In genomic region chr14:75928587-75929230, GRCh38 we compare ENCODE assay signal across 15 cellular contexts. TPM values are rescaled to one million over a fixed set of nuclear protein-coding genes. Genes with fewer than 3 reads are reported as not detected.
DNase-seq lines count a peak whose midpoint lies in the region; TF ChIP-seq lines count a peak whose summit lies in the region.
"Had no signal": no experiment of that assay in that cellular context is flagged by ENCODE, and none has a peak within 500 bp of the region (broad histone marks: within the 10 kb centered on the region; RNA-seq: fewer than 3 reads in every experiment).

No MANE protein-coding gene starts in this region.

- no peak for TF ChIP-seq CTCF in hepatocyte (IDR thresholded peaks at IDR 0.05; ENCODE audit: poor library complexity)

- no peak overlapping the region for H3K4me3 Mint-ChIP-seq in immature natural killer cell
- H3K4me3 Mint-ChIP-seq in activated naive CD4-positive, alpha-beta T cell treated with anti-CD3 and anti-CD28 coated beads, Interleukin-2, amount 10 ng/mL, durations not matched to agents 7 days and 5 days, result no peak overlapping the region
- H3K4me3 Mint-ChIP-seq: central memory CD8-positive, alpha-beta T cell; stimulated activated effector memory CD8-positive, alpha-beta T cell treated with anti-CD3 and anti-CD28 coated beads, Interleukin-12 subunit alpha, Interleukin-12 subunit beta, amount 100 ng/mL, for 72 hours had no signal

- CTCF ChIA-PET in activated naive CD4-positive, alpha-beta T cell treated with anti-CD3 and anti-CD28 coated beads, Interleukin-2, amount 10 ng/mL, durations not matched to agents 7 days and 5 days (lab: Charles Lee), result no interaction called here

- H3K36me3 Mint-ChIP-seq in immature natural killer cell, result peaks cover 0 to 5% (median 0%) of the 10 kb centered on the region in 3 donors
- H3K36me3 Mint-ChIP-seq in activated naive CD4-positive, alpha-beta T cell treated with anti-CD3 and anti-CD28 coated beads, Interleukin-2, amount 10 ng/mL, durations not matched to agents 7 days and 5 days, result no peaks in the 10 kb centered on the region
- H3K36me3 Mint-ChIP-seq: stimulated activated effector memory CD8-positive, alpha-beta T cell treated with anti-CD3 and anti-CD28 coated beads, Interleukin-12 subunit alpha, Interleukin-12 subunit beta, amount 100 ng/mL, for 72 hours had no signal

- no peak overlapping the region for H3K27ac Mint-ChIP-seq in immature natural killer cell
- no peak overlapping the region for H3K27ac Mint-ChIP-seq in activated naive CD4-positive, alpha-beta T cell treated with anti-CD3 and anti-CD28 coated beads, Interleukin-2, amount 10 ng/mL, durations not matched to agents 7 days and 5 days
- H3K27ac Mint-ChIP-seq: stimulated activated effector memory CD8-positive, alpha-beta T cell treated with anti-CD3 and anti-CD28 coated beads, Interleukin-12 subunit alpha, Interleukin-12 subunit beta, amount 100 ng/mL, for 72 hours had no signal

- H3K36me3 ChIP-seq in hepatocyte (replicated peaks; ENCODE audit: insufficient read depth, low read depth), result no peaks in the 10 kb centered on the region
- H3K36me3 ChIP-seq: esophagus squamous epithelium, SJSA1 had no signal

- H3K4me3 ChIP-seq in hepatocyte, result no peak overlapping the region
- H3K4me3 ChIP-seq in skeletal muscle cell (ENCODE audit: low read depth, low read length), result peak overlapping the region; percentile 9
- H3K4me3 ChIP-seq: SJSA1 had no signal

- DNase-seq in HT-29 (ENCODE audit: low spot score) (peak; percentile 1), hepatocyte (ENCODE audit: low spot score) (no peak), skeletal muscle cell (ENCODE audit: low read depth) (no peak), DMS114 treated with DMSO at 0.1 percent for 48 hours (lab: John Stamatoyannopoulos, UW; ENCODE audit: unreplicated experiment) (no peak), NCI-H2107 (lab: John Stamatoyannopoulos, UW) (no peak), immature natural killer cell (no peak)
- no peak for DNase-seq in activated naive CD4-positive, alpha-beta T cell treated with anti-CD3 and anti-CD28 coated beads, Interleukin-2, amount 10 ng/mL, durations not matched to agents 7 days and 5 days
- DNase-seq: C1 segment of cervical spinal cord; esophagus squamous epithelium; NCI-H187; stimulated activated CD4-positive, alpha-beta T cell treated with anti-CD3 and anti-CD28 coated beads, Interleukin-4, amount 100 ng/mL, for 1 hour had no signal

- H2AFZ ChIP-seq in hepatocyte, result no peak overlapping the region

- 61% methylated on average over 9 of the region's 9 CpGs for WGBS in hepatocyte (ENCODE audit: low lambda C conversion rate, missing lambda C conversion rate)

- H3K4me2 ChIP-seq in hepatocyte, result peak overlapping the region; percentile 55

- peak overlapping the region; percentile 80 for H3K27ac ChIP-seq in angular gyrus (ENCODE audit: low read depth, low read length)
- peak overlapping the region; percentile 47 for H3K27ac ChIP-seq in hepatocyte
- H3K27ac ChIP-seq: SJSA1 had no signal

- no peaks in the 10 kb centered on the region for H3K9me3 ChIP-seq in hepatocyte (ENCODE audit: low read depth)
- H3K9me3 ChIP-seq: esophagus squamous epithelium, SJSA1 had no signal

- H3K27me3 Mint-ChIP-seq in immature natural killer cell (ENCODE audit: low read depth in 3 of 3), result peaks cover 0 to 2% (median 0%) of the 10 kb centered on the region in 3 donors
- no peaks in the 10 kb centered on the region for H3K27me3 Mint-ChIP-seq in activated naive CD4-positive, alpha-beta T cell treated with anti-CD3 and anti-CD28 coated beads, Interleukin-2, amount 10 ng/mL, durations not matched to agents 7 days and 5 days
- H3K27me3 Mint-ChIP-seq: central memory CD8-positive, alpha-beta T cell had no signal

- H3K27me3 ChIP-seq in hepatocyte, result no peaks in the 10 kb centered on the region
- H3K27me3 ChIP-seq: esophagus squamous epithelium, SJSA1 had no signal

- no peaks in the 10 kb centered on the region for H3K4me1 Mint-ChIP-seq in immature natural killer cell
- no peaks in the 10 kb centered on the region for H3K4me1 Mint-ChIP-seq in activated naive CD4-positive, alpha-beta T cell treated with anti-CD3 and anti-CD28 coated beads, Interleukin-2, amount 10 ng/mL, durations not matched to agents 7 days and 5 days
- H3K4me1 Mint-ChIP-seq: central memory CD8-positive, alpha-beta T cell; stimulated activated effector memory CD8-positive, alpha-beta T cell treated with anti-CD3 and anti-CD28 coated beads, Interleukin-12 subunit alpha, Interleukin-12 subunit beta, amount 100 ng/mL, for 72 hours had no signal

- no peaks in the 10 kb centered on the region for H3K9me2 ChIP-seq in hepatocyte (replicated peaks; ENCODE audit: insufficient read depth)

- H3K9me3 Mint-ChIP-seq in immature natural killer cell, result no peaks in the 10 kb centered on the region
- no peaks in the 10 kb centered on the region for H3K9me3 Mint-ChIP-seq in activated naive CD4-positive, alpha-beta T cell treated with anti-CD3 and anti-CD28 coated beads, Interleukin-2, amount 10 ng/mL, durations not matched to agents 7 days and 5 days
- H3K9me3 Mint-ChIP-seq: central memory CD8-positive, alpha-beta T cell; stimulated activated effector memory CD8-positive, alpha-beta T cell treated with anti-CD3 and anti-CD28 coated beads, Interleukin-12 subunit alpha, Interleukin-12 subunit beta, amount 100 ng/mL, for 72 hours had no signal

- no peaks in the 10 kb centered on the region for H3K4me1 ChIP-seq in hepatocyte (ENCODE audit: insufficient read depth)
- H3K4me1 ChIP-seq: SJSA1 had no signal

- no peaks in the 10 kb centered on the region for H3K79me2 ChIP-seq in hepatocyte

- H4K20me1 ChIP-seq in hepatocyte (ENCODE audit: insufficient read depth, poor library complexity, severe bottlenecking), result no peaks in the 10 kb centered on the region

RNA-seq across cellular contexts. Expression of gene TGFB3, which starts 53.1 kb away (rescaled TPM):
- 0.65 and 2.9 TPM in 2 replicates for total RNA-seq in HT-29 (2014; rRNA removed; shearing (Covaris generic))
- total RNA-seq in hepatocyte, result 26.2 and 30.5 TPM in 2 replicates
- 23.1 and 26.0 TPM in 2 replicates for polyA plus RNA-seq in hepatocyte
- under 1 TPM in 2 of 3 donors, not detected in 1; 0.39 to 0.46 TPM for polyA plus RNA-seq in immature natural killer cell

RNA-seq across cellular contexts. Expression of gene IFT43, which starts 56.9 kb away (rescaled TPM):
- total RNA-seq in HT-29 (2014; rRNA removed; shearing (Covaris generic)), result 24.7 and 25.0 TPM in 2 replicates
- total RNA-seq in hepatocyte, result 28.3 and 31.9 TPM in 2 replicates
- polyA plus RNA-seq in hepatocyte, result 43.2 and 50.9 TPM in 2 replicates
- polyA plus RNA-seq in immature natural killer cell, result 10 to 100 TPM; 16.5 to 24.4 (median 16.7) TPM
